In the genomic region with DNA sequence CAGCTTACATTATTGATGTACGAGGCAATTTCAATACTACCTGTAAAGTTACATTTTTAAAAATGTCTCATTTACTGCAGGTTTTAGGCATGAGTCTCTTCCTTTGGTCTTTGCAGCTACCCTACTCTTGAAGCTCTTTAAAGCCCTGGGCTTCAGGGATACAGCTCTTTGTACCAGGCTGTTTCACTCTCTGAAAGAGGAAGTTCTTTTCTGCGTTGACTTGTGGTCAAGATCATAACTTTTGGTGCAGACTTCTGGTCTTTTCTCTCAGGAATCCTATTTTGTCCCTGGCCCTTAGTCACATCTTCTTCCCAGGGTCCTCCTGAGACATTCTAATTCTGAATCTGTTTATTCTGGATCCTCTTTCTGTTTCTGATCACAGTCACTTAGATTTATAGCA, we compare ENCODE assay signal across 14 cellular contexts. TPM values are rescaled to one million over a fixed set of nuclear protein-coding genes. Genes with fewer than 3 reads are reported as not detected.
A peak's percentile ranks its signal among the peaks of the same experiment; 100 is the strongest.
DNase-seq lines count a peak whose midpoint lies in the region; ATAC-seq and TF ChIP-seq lines count a peak whose summit lies in the region.
"Had no signal": no experiment of that assay in that cellular context is flagged by ENCODE, and none has a peak within 500 bp of the region (broad histone marks: within the 10 kb centered on the region; RNA-seq: fewer than 3 reads in every experiment).

No MANE protein-coding gene starts in this region.

- ATAC-seq in GM18505 (IDR thresholded peaks at IDR 0.05; ENCODE audit: unreplicated experiment): peak; percentile 85
- peak; percentile 69 for ATAC-seq in GM21528 (IDR thresholded peaks at IDR 0.05; ENCODE audit: low FRiP score, unreplicated experiment)
- ATAC-seq in HG03378 (IDR thresholded peaks at IDR 0.05; ENCODE audit: unreplicated experiment): peak; percentile 68
- ATAC-seq in omental fat pad (ENCODE audit: low FRiP score): no peak

- TF ChIP-seq CTCF in omental fat pad (IDR thresholded peaks at IDR 0.05): no peak

- TF ChIP-seq POLR2A in GM18505 (IDR thresholded peaks at IDR 0.05; ENCODE audit: borderline replicate concordance, extremely low read depth, insufficient read depth, insufficient read length): no peak

- peak; percentile 67 for DNase-seq in SKM-1 treated with dmso at 0.1 percent for 144 hours (lab: John Stamatoyannopoulos, UW; ENCODE audit: unreplicated experiment)
- no peak for DNase-seq in mesenteric fat pad (ENCODE audit: low spot score)
- DNase-seq in cerebellar cortex (ENCODE audit: low spot score): no peak
- no peak for DNase-seq in SW480 (ENCODE audit: low spot score)
- DNase-seq in omental fat pad (ENCODE audit: low spot score): no peak
- DNase-seq: activated gamma-delta T cell treated with Interleukin-2 at 50 U/mL for 16 hours, NCI-H187, Peyer's patch had no signal

RNA-seq across cellular contexts. Expression of a gene that starts 16.6 kb away (rescaled TPM):
- total RNA-seq in mesenteric fat pad (0.39 TPM), omental fat pad (under 1 TPM in 1 of 4 donors, not detected in 3; 0.84 TPM)
- total RNA-seq: Daoy, glomerular endothelial cell, Peyer's patch, right atrium auricular region had no signal

RNA-seq across cellular contexts. Expression of a gene that starts 17.4 kb away (rescaled TPM):
- 33.3 TPM for total RNA-seq in mesenteric fat pad
- 10 to 100 TPM; 14.9 to 22.9 (median 20.3) TPM for total RNA-seq in omental fat pad

RNA-seq across cellular contexts. Expression of a gene that starts 46.2 kb away (rescaled TPM):
- total RNA-seq in mesenteric fat pad (162 TPM), omental fat pad (100 to 1,000 TPM in 3 of 4 donors, 10 to 100 TPM in 1; 67.1 to 123 (median 109) TPM)
